6 cellular contexts compared by ENCODE assay signal in genomic region chr1:179269071-179269470, GRCh38.
"Had no signal": no experiment of that assay in that cellular context is flagged by ENCODE, and none has a peak within 500 bp of the region (broad histone marks: within the 10 kb centered on the region; RNA-seq: fewer than 3 reads in every experiment).

No MANE protein-coding gene starts in this region.

- DNase-seq: H9, HCEC 1CT, KG1 had no signal

- H3K27ac ChIP-seq: HL-60 had no signal

- H2AFZ ChIP-seq: GM23338 had no signal

- H3K4me3 ChIP-seq: GM23338 had no signal

- ATAC-seq: GM23338, HepG2 had no signal

- H3K4me2 ChIP-seq: GM23338 had no signal
